In genomic region chr11:73186294-73186850, GRCh38 we compare ENCODE assay signal across 1 cellular context.
TF ChIP-seq lines count a peak whose summit lies in the region.

No MANE protein-coding gene starts in this region.

TF ChIP-seq in SK-N-SH, 30 proteins besides CTCF, POLR2A, EP300 and RAD21 (continued from another document):
- TF ChIP-seq REST (IDR thresholded peaks at IDR 0.05; ENCODE audit: low read depth, low read length), result no peak
- no peak for TF ChIP-seq TCF12 (IDR thresholded peaks at IDR 0.05)
- TF ChIP-seq NFIC (IDR thresholded peaks at IDR 0.05; ENCODE audit: borderline replicate concordance), result no peak
- no peak for TF ChIP-seq ELF1 (IDR thresholded peaks at IDR 0.05)
- TF ChIP-seq ZBTB33 (IDR thresholded peaks at IDR 0.05; ENCODE audit: borderline replicate concordance, low read depth), result no peak
- TF ChIP-seq CHD2 (IDR thresholded peaks at IDR 0.05; ENCODE audit: low read length, partially characterized antibody), result no peak
- no peak for TF ChIP-seq MXI1 (IDR thresholded peaks at IDR 0.05; ENCODE audit: low read depth, low read length)
- no peak for TF ChIP-seq YY1 (IDR thresholded peaks at IDR 0.05; ENCODE audit: low read depth)
- no peak for TF ChIP-seq TAF1 (IDR thresholded peaks at IDR 0.05; ENCODE audit: borderline replicate concordance, low read depth, low read length)
- no peak for TF ChIP-seq EZH2phosphoT487 (IDR thresholded peaks at IDR 0.05; ENCODE audit: borderline replicate concordance, low read depth)
- no peak for TF ChIP-seq SIN3A (IDR thresholded peaks at IDR 0.05; ENCODE audit: borderline replicate concordance, low read depth, low read length)
- no peak for TF ChIP-seq GABPA (IDR thresholded peaks at IDR 0.05; ENCODE audit: low read depth)
- TF ChIP-seq USF2 (IDR thresholded peaks at IDR 0.05; ENCODE audit: borderline replicate concordance, low read depth, low read length), result no peak
